In the genomic region with DNA sequence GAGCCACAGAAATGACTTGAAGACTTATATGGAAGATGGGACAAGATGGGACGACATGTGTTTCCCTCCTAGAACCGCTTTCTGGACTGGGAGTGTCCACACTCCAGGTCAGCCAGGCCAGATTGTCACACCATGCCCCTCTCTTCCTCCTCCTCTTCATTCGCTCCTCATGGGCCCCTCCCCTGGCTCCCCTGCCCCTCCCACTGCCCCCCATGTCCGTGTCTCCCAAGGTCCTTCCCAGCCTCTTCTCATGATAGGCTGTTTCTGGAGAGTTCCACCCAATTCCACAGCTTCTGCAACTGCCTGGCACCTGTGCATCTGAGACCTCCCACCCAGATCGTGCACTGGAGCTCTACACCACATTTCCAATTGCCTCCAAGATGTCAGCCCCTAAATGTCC, we compare ENCODE assay signal across 1 cellular context.
TF ChIP-seq lines count a peak whose summit lies in the region.

No MANE protein-coding gene starts in this region.

TF ChIP-seq in IMR-90, 13 proteins besides CTCF, POLR2A, EP300 and RAD21 (continued from another document):
- TF ChIP-seq, protein P1, sequence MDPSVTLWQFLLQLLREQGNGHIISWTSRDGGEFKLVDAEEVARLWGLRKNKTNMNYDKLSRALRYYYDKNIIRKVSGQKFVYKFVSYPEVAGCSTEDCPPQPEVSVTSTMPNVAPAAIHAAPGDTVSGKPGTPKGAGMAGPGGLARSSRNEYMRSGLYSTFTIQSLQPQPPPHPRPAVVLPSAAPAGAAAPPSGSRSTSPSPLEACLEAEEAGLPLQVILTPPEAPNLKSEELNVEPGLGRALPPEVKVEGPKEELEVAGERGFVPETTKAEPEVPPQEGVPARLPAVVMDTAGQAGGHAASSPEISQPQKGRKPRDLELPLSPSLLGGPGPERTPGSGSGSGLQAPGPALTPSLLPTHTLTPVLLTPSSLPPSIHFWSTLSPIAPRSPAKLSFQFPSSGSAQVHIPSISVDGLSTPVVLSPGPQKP (IDR thresholded peaks at IDR 0.05; ENCODE audit: borderline replicate concordance, low read depth, low read length), result no peak
